ENCODE assay signal across 8 cellular contexts in the genomic region with DNA sequence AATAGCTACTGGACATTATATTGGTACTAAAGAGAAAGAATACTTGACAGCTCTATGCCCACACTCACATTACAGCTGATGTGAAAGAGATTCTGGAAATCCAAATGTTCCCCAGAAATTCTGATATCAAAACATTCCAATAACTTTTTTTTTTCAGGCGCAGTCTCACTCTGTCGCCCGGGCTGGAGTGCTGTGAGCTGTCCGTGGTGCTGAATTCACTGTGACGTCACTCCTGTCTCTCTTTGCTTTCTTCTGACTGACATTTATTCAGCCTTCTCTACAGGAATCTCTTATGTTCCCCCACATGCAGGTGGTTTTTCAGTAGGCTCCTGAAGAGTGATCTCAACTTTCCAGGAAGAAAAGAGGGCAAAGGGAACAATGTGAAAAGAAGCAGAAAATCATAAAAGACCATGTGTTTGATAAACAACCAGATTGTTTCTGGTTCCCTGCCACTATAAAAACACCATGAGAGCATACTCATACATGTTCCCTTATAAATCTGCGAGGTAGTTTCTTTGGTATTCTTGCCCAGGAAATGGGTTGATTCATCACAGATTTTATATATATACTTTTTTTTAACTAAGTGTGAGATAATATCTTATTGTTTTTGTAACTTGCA. TPM values are rescaled to one million over a fixed set of nuclear protein-coding genes. Genes with fewer than 3 reads are reported as not detected.
A peak's percentile ranks its signal among the peaks of the same experiment; 100 is the strongest.
DNase-seq lines count a peak whose midpoint lies in the region; ATAC-seq and TF ChIP-seq lines count a peak whose summit lies in the region.

No MANE protein-coding gene starts in this region.

- H3K4me3 ChIP-seq in RWPE2 (ENCODE audit: severe bottlenecking) (no peak overlapping the region), cardiac muscle cell (no peak overlapping the region)

- intact Hi-C loops in sciatic nerve (cut with DNase I), result no loop called here

- TF ChIP-seq CTCF in RWPE2 (IDR thresholded peaks at IDR 0.05; ENCODE audit: poor library complexity, severe bottlenecking) (no peak), cardiac muscle cell (IDR thresholded peaks at IDR 0.05; ENCODE audit: low read depth, low read length) (no peak)

- H3K9me3 ChIP-seq in RWPE2 (ENCODE audit: severe bottlenecking), result no peaks in the 10 kb centered on the region
- H3K9me3 ChIP-seq in cardiac muscle cell (ENCODE audit: low read depth), result no peaks in the 10 kb centered on the region

- H3K36me3 ChIP-seq in RWPE2 (ENCODE audit: low read depth) (no peaks in the 10 kb centered on the region), cardiac muscle cell (no peaks in the 10 kb centered on the region)

- peak; percentile 48; the same call in 1 of the 3 replicates for ATAC-seq in RWPE2 (ENCODE audit: low read depth)
- ATAC-seq in sciatic nerve, result peak; percentile 50
- ATAC-seq in HG03196 (IDR thresholded peaks at IDR 0.05; ENCODE audit: unreplicated experiment), result no peak

- DNase-seq in H4 (ENCODE audit: low spot score), result peak; percentile 36
- no peak for DNase-seq in RWPE2 (ENCODE audit: low spot score)
- DNase-seq in activated T-helper 9 cell treated with anti-CD3 and anti-CD28 coated beads, Interleukin-2, amount 50 U/mL, for 16 hours (ENCODE audit: low read depth), result peak; percentile 45
- DNase-seq in cardiac muscle cell (ENCODE audit: low read depth in 1 of 2, low spot score in 1 of 2), result peak; percentile 75 to 86
- DNase-seq in sciatic nerve (ENCODE audit: low spot score), result peak; percentile 81
- no peak for DNase-seq in NCI-H146 (lab: John Stamatoyannopoulos, UW)
- no peak for DNase-seq in NCI-H1436 (lab: John Stamatoyannopoulos, UW)

- no peak overlapping the region for H3K27ac ChIP-seq in RWPE2 (ENCODE audit: poor library complexity, severe bottlenecking)
- no peak overlapping the region for H3K27ac ChIP-seq in cardiac muscle cell

- H3K27me3 ChIP-seq in RWPE2 (ENCODE audit: insufficient read depth, poor library complexity, severe bottlenecking) (no peaks in the 10 kb centered on the region), cardiac muscle cell (no peaks in the 10 kb centered on the region)

- H3K4me1 ChIP-seq in RWPE2 (ENCODE audit: insufficient read depth, poor library complexity, severe bottlenecking) (no peaks in the 10 kb centered on the region), cardiac muscle cell (ENCODE audit: low read depth) (no peaks in the 10 kb centered on the region)

RNA-seq across cellular contexts. Expression of a gene that starts 6.2 kb away (rescaled TPM):
- not detected in 2 replicates for total RNA-seq in H4 (2014; rRNA removed; shearing (Covaris generic))
- total RNA-seq in cardiac muscle cell (not detected in 2 replicates), sciatic nerve (not detected)
- polyA plus RNA-seq in cardiac muscle cell, result not detected in 2 replicates

RNA-seq across cellular contexts. Expression of a gene that starts 31.7 kb away (rescaled TPM):
- total RNA-seq in H4 (2014; rRNA removed; shearing (Covaris generic)), result not detected in 2 replicates
- total RNA-seq in cardiac muscle cell (1.9 TPM in 1 of 2 replicates, not detected in the other), sciatic nerve (192 TPM)
- polyA plus RNA-seq in cardiac muscle cell, result 4.4 and 12.2 TPM in 2 replicates

RNA-seq across cellular contexts. Expression of a gene that starts 37.9 kb away (rescaled TPM):
- total RNA-seq in H4 (2014; rRNA removed; shearing (Covaris generic)), result not detected in 2 replicates
- not detected in 2 replicates for total RNA-seq in cardiac muscle cell
- polyA plus RNA-seq in cardiac muscle cell, result not detected in 2 replicates
- total RNA-seq in sciatic nerve, result 0.85 TPM

RNA-seq across cellular contexts. Expression of a gene that starts 47.1 kb away (rescaled TPM):
- not detected in 2 replicates for total RNA-seq in H4 (2014; rRNA removed; shearing (Covaris generic))
- total RNA-seq in cardiac muscle cell (not detected in 2 replicates), sciatic nerve (15.3 TPM)
- not detected in 2 replicates for polyA plus RNA-seq in cardiac muscle cell

Comparison
In these comparisons a context has a peak if more than half of its experiments do, and no peak if none do; other contexts are left out.
1. DNase-seq: peak in H4 (single experiment), activated T-helper 9 cell treated with anti-CD3 and anti-CD28 coated beads, Interleukin-2, amount 50 U/mL, for 16 hours (single experiment), cardiac muscle cell (2 of 2) and sciatic nerve (single experiment); none in RWPE2 (single experiment), NCI-H146 (single experiment) and NCI-H1436 (single experiment).
2. RNA of a gene that starts 31.7 kb away (total RNA-seq): 192 TPM in sciatic nerve (single experiment); 1.9 TPM in cardiac muscle cell and not detected in H4; every median in the first group is over 10 times any median in the second.